ENCODE assay signal across 18 cellular contexts in the genomic region with DNA sequence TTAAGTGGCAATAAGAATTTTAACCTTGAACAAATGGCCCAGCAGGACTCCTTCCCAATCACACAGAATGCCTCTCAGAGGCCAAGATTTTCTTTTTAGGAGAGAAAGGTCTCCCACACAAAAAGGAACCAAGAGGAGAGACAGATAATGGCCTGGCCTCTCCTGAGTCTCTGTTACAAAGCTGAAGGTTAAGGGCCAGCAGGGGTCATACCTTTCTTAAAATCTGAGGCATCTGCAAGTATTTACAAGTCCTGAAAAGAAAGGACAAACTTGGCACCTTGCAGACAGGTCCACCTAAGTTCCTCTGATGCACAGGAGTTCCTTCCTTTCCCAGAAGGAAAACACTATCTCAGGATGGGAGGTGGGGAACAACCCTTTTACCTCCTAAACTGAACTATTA.
"Had no signal": no experiment of that assay in that cellular context is flagged by ENCODE, and none has a peak within 500 bp of the region (broad histone marks: within the 10 kb centered on the region; RNA-seq: fewer than 3 reads in every experiment).

No MANE protein-coding gene starts in this region.

- H3K36me3 Mint-ChIP-seq: activated naive CD4-positive, alpha-beta T cell treated with anti-CD3 and anti-CD28 coated beads, Interleukin-2, amount 50 U/mL, for 24 hours; immature natural killer cell; naive B cell; stimulated activated memory B cell treated with anti-CD40 and anti-IgM and Interleukin-4, amounts not matched to agents 10 μg/mL and 1 μg/mL and 100 μg/mL, for 72 hours had no signal

- H3K27ac Mint-ChIP-seq: activated naive CD4-positive, alpha-beta T cell treated with anti-CD3 and anti-CD28 coated beads, Interleukin-2, amount 50 U/mL, for 24 hours; activated T-helper 17 cell treated with anti-CD3 and anti-CD28 coated beads, Interleukin-2, amount 50 U/mL, for 72 hours; effector memory CD8-positive, alpha-beta T cell; stimulated activated memory B cell treated with anti-CD40 and anti-IgM and Interleukin-4, amounts not matched to agents 10 μg/mL and 1 μg/mL and 100 μg/mL, for 72 hours had no signal

- H3K4me3 Mint-ChIP-seq: activated naive CD4-positive, alpha-beta T cell treated with anti-CD3 and anti-CD28 coated beads, Interleukin-2, amount 50 U/mL, for 24 hours; activated T-helper 17 cell treated with anti-CD3 and anti-CD28 coated beads, Interleukin-2, amount 50 U/mL, for 72 hours; central memory CD8-positive, alpha-beta T cell; effector memory CD8-positive, alpha-beta T cell; immature natural killer cell; naive B cell; stimulated activated memory B cell treated with anti-CD40 and anti-IgM and Interleukin-4, amounts not matched to agents 10 μg/mL and 1 μg/mL and 100 μg/mL, for 72 hours had no signal

- DNase-seq: activated CD4-positive, CD25-positive, alpha-beta regulatory T cell treated with anti-CD3 and anti-CD28 coated beads, Interleukin-2, amount 50 U/mL, for 72 hours; activated T-cell treated with anti-CD3 and anti-CD28 coated beads for 4 hours; body of pancreas; hypothalamus; lower lobe of right lung; naive B cell; occipital lobe; spleen; stimulated activated CD4-positive, alpha-beta T cell treated with anti-CD3 and anti-CD28 coated beads, Interleukin-1b, Interleukin-23, amount 100 ng/mL, for 48 hours; substantia nigra; transverse colon had no signal

- H3K4me1 Mint-ChIP-seq: activated T-helper 17 cell treated with anti-CD3 and anti-CD28 coated beads, Interleukin-2, amount 50 U/mL, for 72 hours; central memory CD8-positive, alpha-beta T cell; immature natural killer cell had no signal

- ATAC-seq: activated T-helper 17 cell treated with anti-CD3 and anti-CD28 coated beads, Interleukin-2, amount 50 U/mL, for 72 hours; body of pancreas; effector memory CD8-positive, alpha-beta T cell; lower lobe of right lung; sciatic nerve; stimulated activated memory B cell treated with anti-CD40 and anti-IgM and Interleukin-4, amounts not matched to agents 10 μg/mL and 1 μg/mL and 100 μg/mL, for 72 hours had no signal

- H3K9me3 Mint-ChIP-seq: activated naive CD4-positive, alpha-beta T cell treated with anti-CD3 and anti-CD28 coated beads, Interleukin-2, amount 50 U/mL, for 24 hours; activated T-helper 17 cell treated with anti-CD3 and anti-CD28 coated beads, Interleukin-2, amount 50 U/mL, for 72 hours; central memory CD8-positive, alpha-beta T cell; effector memory CD8-positive, alpha-beta T cell; immature natural killer cell; naive B cell; stimulated activated memory B cell treated with anti-CD40 and anti-IgM and Interleukin-4, amounts not matched to agents 10 μg/mL and 1 μg/mL and 100 μg/mL, for 72 hours had no signal

- H3K27me3 Mint-ChIP-seq: activated naive CD4-positive, alpha-beta T cell treated with anti-CD3 and anti-CD28 coated beads, Interleukin-2, amount 50 U/mL, for 24 hours; central memory CD8-positive, alpha-beta T cell; effector memory CD8-positive, alpha-beta T cell; stimulated activated memory B cell treated with anti-CD40 and anti-IgM and Interleukin-4, amounts not matched to agents 10 μg/mL and 1 μg/mL and 100 μg/mL, for 72 hours had no signal
